ENCODE assay signal across 9 cellular contexts in the genomic region with DNA sequence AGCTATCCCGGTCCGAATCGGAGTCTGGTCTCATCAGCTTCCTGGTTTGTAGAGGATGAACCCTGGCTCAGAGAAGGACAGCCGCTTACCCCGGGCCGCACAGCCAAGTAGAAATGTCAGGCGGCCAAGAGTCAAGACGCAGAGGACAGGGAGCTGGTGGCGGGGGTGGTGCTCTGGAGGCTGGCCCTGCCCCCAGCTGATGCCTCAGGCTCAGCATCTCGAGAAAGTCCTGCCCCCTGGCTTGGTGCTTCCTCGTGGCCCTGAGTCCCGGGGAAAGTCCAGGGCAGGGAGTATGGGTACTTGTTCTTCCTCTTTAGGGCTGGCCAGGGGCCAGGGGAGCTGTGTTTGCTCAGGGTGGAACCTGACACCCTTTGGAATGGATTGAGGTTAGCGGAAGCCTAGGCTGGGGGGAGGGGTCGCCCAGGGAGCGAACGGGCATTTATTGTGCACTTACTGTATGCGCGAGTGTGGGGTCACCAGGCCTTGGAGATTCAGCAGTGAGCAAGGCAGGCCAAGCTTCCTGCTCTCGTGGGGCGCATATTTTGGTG. TPM values are rescaled to one million over a fixed set of nuclear protein-coding genes. Genes with fewer than 3 reads are reported as not detected.
DNase-seq lines count a peak whose midpoint lies in the region; ATAC-seq and TF ChIP-seq lines count a peak whose summit lies in the region.
"Had no signal": no experiment of that assay in that cellular context is flagged by ENCODE, and none has a peak within 500 bp of the region (broad histone marks: within the 10 kb centered on the region; RNA-seq: fewer than 3 reads in every experiment).

No MANE protein-coding gene starts in this region.

- POLR2A ChIA-PET in A673 (lab: Charles Lee; ENCODE audit: low non-redundant PET): no interaction called here

- TF ChIP-seq POLR2A in adrenal gland (IDR thresholded peaks at IDR 0.05) (no peak), right lobe of liver (IDR thresholded peaks at IDR 0.05) (no peak)

- H3K27ac Mint-ChIP-seq in chondrocyte (ENCODE audit: unreplicated experiment): no peak overlapping the region

- H3K4me3 ChIP-seq in A673 (ENCODE audit: low read depth, low read length, poor library complexity, severe bottlenecking) (no peak overlapping the region), adrenal gland (no peak overlapping the region), right lobe of liver (peak overlapping the region in 1 of 3 donors; percentile 10)

- H3K4me1 ChIP-seq in A673 (ENCODE audit: insufficient read depth, low read length, poor library complexity, severe bottlenecking) (peaks cover 7% of the 10 kb centered on the region), adrenal gland (replicated peaks in 1 of 2) (no peaks in the 10 kb centered on the region), right lobe of liver (peaks cover 0 to 30% (median 9%) of the 10 kb centered on the region in 4 donors)

- peak; percentile 69 to 79 (median 76) for ATAC-seq in right lobe of liver

- H3K27me3 Mint-ChIP-seq in chondrocyte (ENCODE audit: low read depth): peaks cover 5% of the 10 kb centered on the region

- H3K27ac ChIP-seq in A673 (ENCODE audit: low read depth, low read length, poor library complexity, severe bottlenecking) (no peak overlapping the region), adrenal gland (no peak overlapping the region), right lobe of liver (no peak overlapping the region)

- WGBS in adrenal gland, 4 donors: 40 to 46% (median 43%) methylated on average over 17 to 20 of the region's 20 CpGs
- WGBS in right lobe of liver (ENCODE audit: insufficient coverage, low coverage, low lambda C conversion rate, missing lambda C conversion rate): 25% methylated on average over 11 of the region's 20 CpGs

- intact Hi-C loops in A673 (cut with micrococcal nuclease; ENCODE audit: unreplicated experiment) (no loop called here), adrenal gland (cut with DNase I) (no loop called here), right lobe of liver (cut with DNase I) (no loop called here)

- TF ChIP-seq CTCF in A673 (conservative IDR thresholded peaks at IDR 0.05; ENCODE audit: low read depth, low read length) (no peak), adrenal gland (IDR thresholded peaks at IDR 0.05) (no peak), right lobe of liver (IDR thresholded peaks at IDR 0.05) (no peak), chondrocyte (IDR thresholded peaks at IDR 0.05) (no peak)

- no TSS peak for BruUV-seq in A673 (replicated peaks; lab: Mats Ljungman, UMichigan)

- peak; percentile 45 for DNase-seq in A673 (ENCODE audit: low spot score)
- peak; percentile 81 for DNase-seq in MV-4-11 (lab: John Stamatoyannopoulos, UW)
- peak; percentile 46 to 83 (median 69) for DNase-seq in adrenal gland
- DNase-seq in right lobe of liver: peak; percentile 93 to 96 (median 95)
- DNase-seq in GM03348 (ENCODE audit: low spot score): no peak
- no peak for DNase-seq in activated T-cell treated with anti-CD3 and anti-CD28 coated beads for 4 hours
- DNase-seq in activated CD8-positive, alpha-beta memory T cell treated with anti-CD3 and anti-CD28 coated beads, Interleukin-2, amount 50 U/mL, for 48 hours: no peak
- no peak for DNase-seq in chondrocyte (ENCODE audit: low spot score)
- DNase-seq: DND-41 had no signal

- no peak overlapping the region for H3K4me3 Mint-ChIP-seq in chondrocyte (ENCODE audit: unreplicated experiment)

- peaks cover 9% of the 10 kb centered on the region for H3K4me1 Mint-ChIP-seq in chondrocyte (ENCODE audit: low read depth)

- H3K36me3 Mint-ChIP-seq in chondrocyte (ENCODE audit: low read depth): no peaks in the 10 kb centered on the region

- no peaks in the 10 kb centered on the region for H3K27me3 ChIP-seq in A673 (replicated peaks; ENCODE audit: insufficient read depth, low read depth, low read length, poor library complexity)
- peaks cover 14% of the 10 kb centered on the region for H3K27me3 ChIP-seq in adrenal gland
- H3K27me3 ChIP-seq in right lobe of liver: no peaks in the 10 kb centered on the region

- H3K9me3 ChIP-seq in A673 (ENCODE audit: low read depth, low read length, poor library complexity, severe bottlenecking) (no peaks in the 10 kb centered on the region), adrenal gland (replicated peaks in 1 of 3) (no peaks in the 10 kb centered on the region), right lobe of liver (no peaks in the 10 kb centered on the region)

- no peaks in the 10 kb centered on the region for H3K9me3 Mint-ChIP-seq in chondrocyte (ENCODE audit: low read depth)

- H3K36me3 ChIP-seq in A673 (ENCODE audit: insufficient read depth, low read length, poor library complexity, severe bottlenecking): no peaks in the 10 kb centered on the region
- no peaks in the 10 kb centered on the region for H3K36me3 ChIP-seq in adrenal gland (replicated peaks in 1 of 2)
- H3K36me3 ChIP-seq in right lobe of liver: no peaks in the 10 kb centered on the region

- CTCF ChIA-PET in A673 (lab: Charles Lee): no interaction called here

RNA-seq across cellular contexts. Expression of a gene that starts 2.2 kb away (rescaled TPM):
- 0.63 TPM in 1 of 2 replicates, not detected in the other for total RNA-seq in A673 (2021)
- total RNA-seq in adrenal gland: 1 to 10 TPM in 1 of 8 donors, under 1 TPM in 3, not detected in 4; 0.14 to 2.5 (median 0.33) TPM
- under 1 TPM in 1 of 3 donors, not detected in 2; 0.07 TPM for polyA plus RNA-seq in adrenal gland
- total RNA-seq in right lobe of liver: 10 to 100 TPM in 5 of 6 experiments, 1 to 10 TPM in 1; 7.9 to 27.0 (median 16.5) TPM
- not detected in 3 replicates for total RNA-seq in chondrocyte

RNA-seq across cellular contexts. Expression of a gene that starts 10.1 kb away (rescaled TPM):
- total RNA-seq in A673 (2021): 35.5 and 36.8 TPM in 2 replicates
- 10 to 100 TPM; 29.6 to 44.7 (median 31.9) TPM for total RNA-seq in adrenal gland
- polyA plus RNA-seq in adrenal gland: 10 to 100 TPM in 2 of 3 donors, 1 to 10 TPM in 1; 8.8 to 31.6 (median 18.6) TPM
- 1 to 10 TPM; 5.3 to 9.8 (median 7.6) TPM for total RNA-seq in right lobe of liver
- 81.0 to 98.4 TPM (median 85.5 TPM) in 3 replicates for total RNA-seq in chondrocyte

RNA-seq across cellular contexts. Expression of a gene that starts 51.2 kb away (rescaled TPM):
- total RNA-seq in A673 (2021): 30.0 and 32.6 TPM in 2 replicates
- total RNA-seq in adrenal gland: 10 to 100 TPM; 11.1 to 35.6 (median 23.3) TPM
- polyA plus RNA-seq in adrenal gland: 10 to 100 TPM in 2 of 3 donors, 1 to 10 TPM in 1; 2.6 to 43.8 (median 24.0) TPM
- total RNA-seq in right lobe of liver: 10 to 100 TPM; 10.1 to 24.1 (median 12.6) TPM
- total RNA-seq in chondrocyte: 17.8 to 20.4 TPM (median 18.2 TPM) in 3 replicates

RNA-seq across cellular contexts. Expression of a gene that starts 52.1 kb away (rescaled TPM):
- total RNA-seq in A673 (2021) (47.2 and 51.3 TPM in 2 replicates), adrenal gland (100 to 1,000 TPM in 6 of 8 donors, 10 to 100 TPM in 2; 83.2 to 229 (median 107) TPM), right lobe of liver (10 to 100 TPM; 52.5 to 81.2 (median 61.9) TPM), chondrocyte (41.6 to 52.4 TPM (median 42.9 TPM) in 3 replicates)
- polyA plus RNA-seq in adrenal gland: 100 to 1,000 TPM in 1 of 3 donors, 10 to 100 TPM in 2; 60.2 to 172 (median 100.0) TPM

Comparison
In these comparisons a context has a peak if more than half of its experiments do, and no peak if none do; other contexts are left out.
1. DNase-seq: peak in A673 (single experiment), MV-4-11 (single experiment), adrenal gland (7 of 7) and right lobe of liver (3 of 3); none in GM03348 (single experiment), activated T-cell treated with anti-CD3 and anti-CD28 coated beads for 4 hours (single experiment), activated CD8-positive, alpha-beta memory T cell treated with anti-CD3 and anti-CD28 coated beads, Interleukin-2, amount 50 U/mL, for 48 hours (single experiment) and chondrocyte (single experiment).